ENCODE assay signal across 7 cellular contexts in the genomic region with DNA sequence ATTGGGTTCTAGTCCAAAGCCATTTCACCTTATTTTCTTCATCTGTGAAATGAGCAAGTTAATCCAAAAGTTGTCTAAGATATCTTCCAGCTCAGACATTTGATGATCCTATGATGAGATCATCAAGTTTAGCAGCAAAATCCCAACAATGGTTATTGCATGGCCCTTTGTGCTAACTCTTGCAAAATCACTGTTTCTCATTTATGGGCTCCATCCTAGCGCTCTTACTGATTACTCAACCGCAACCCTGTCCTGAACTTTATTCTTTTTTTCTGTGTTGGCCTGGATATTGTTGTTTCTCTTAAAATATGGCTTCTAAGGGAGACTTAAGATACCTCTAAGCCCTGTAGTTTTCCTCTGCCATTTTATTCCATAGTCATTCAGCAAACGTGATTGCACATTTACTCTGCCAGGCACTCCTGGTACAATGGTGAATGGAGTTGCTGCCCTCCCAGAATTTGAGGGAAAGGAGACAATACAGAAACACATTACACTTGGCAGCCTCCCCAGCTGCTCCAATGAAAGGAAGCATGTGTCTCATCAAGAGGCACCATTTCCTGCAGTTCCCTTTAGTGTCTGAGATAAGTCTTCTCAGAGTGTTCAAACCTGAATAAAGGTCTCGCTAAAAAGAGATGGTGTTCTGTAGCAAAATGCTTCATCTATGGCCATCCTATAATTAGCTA. TPM values are rescaled to one million over a fixed set of nuclear protein-coding genes. Genes with fewer than 3 reads are reported as not detected.
A peak's percentile ranks its signal among the peaks of the same experiment; 100 is the strongest.
DNase-seq lines count a peak whose midpoint lies in the region; ATAC-seq and TF ChIP-seq lines count a peak whose summit lies in the region.

No MANE protein-coding gene starts in this region.

- peak; percentile 56 for DNase-seq in Jurkat, Clone E6-1 (ENCODE audit: low read depth, low spot score)
- DNase-seq in astrocyte of the spinal cord (ENCODE audit: low read depth, low spot score), result peak; percentile 89
- peak in 1 of 3 donors; percentile 75 for DNase-seq in right cardiac atrium
- peak in 45 of 49 donors; percentile 4 to 85 (median 58) for DNase-seq in substantia nigra (lab: John Stamatoyannopoulos, UW)
- no peak for DNase-seq in NCI-H82 (lab: John Stamatoyannopoulos, UW)
- DNase-seq in erythroblast (lab: John Stamatoyannopoulos, UW), result no peak

- 38% methylated on average over 4 of the region's 4 CpGs for WGBS in right cardiac atrium

- H3K4me3 ChIP-seq in Jurkat, Clone E6-1 (ENCODE audit: low read length), result peak overlapping the region; percentile 5
- H3K4me3 ChIP-seq in astrocyte of the spinal cord (ENCODE audit: low read depth, low read length) (no peak overlapping the region), right cardiac atrium (ENCODE audit: low read length) (no peak overlapping the region)

- H3K9me3 ChIP-seq in right cardiac atrium (ENCODE audit: control insufficient read depth, low read length), result no peaks in the 10 kb centered on the region

- TF ChIP-seq POLR2A in erythroblast (IDR thresholded peaks at IDR 0.05; ENCODE audit: low read length), result no peak

- TF ChIP-seq CTCF in astrocyte of the spinal cord (IDR thresholded peaks at IDR 0.05; ENCODE audit: low read depth, low read length), result no peak

- ATAC-seq in right cardiac atrium (peak; percentile 57), HG02884 (IDR thresholded peaks at IDR 0.05; ENCODE audit: unreplicated experiment) (no peak)

- intact Hi-C loops in right cardiac atrium (cut with DNase I), result no loop called here

- in situ Hi-C loops in astrocyte of the spinal cord (cut with HindIII; ENCODE audit: low sequenced_read_pairs), result no loop called here

- no peaks in the 10 kb centered on the region for H3K27me3 ChIP-seq in right cardiac atrium (ENCODE audit: control insufficient read depth, insufficient read depth)

- peaks cover 9% of the 10 kb centered on the region for H3K4me1 ChIP-seq in right cardiac atrium (ENCODE audit: control insufficient read depth, insufficient read depth, low read length)

- H3K27ac ChIP-seq in right cardiac atrium (ENCODE audit: low read length) (peak overlapping the region; percentile 70), substantia nigra (ENCODE audit: low read depth, low read length, poor library complexity, severe bottlenecking) (peak overlapping the region; percentile 90)

RNA-seq across cellular contexts. Expression of gene GXYLT2, which starts 4.4 kb away (rescaled TPM):
- 26.9 TPM for polyA plus RNA-seq in Jurkat, Clone E6-1 (2012; ENCODE audit: insufficient read depth, insufficient read length)
- 10 to 100 TPM; 34.8 to 50.7 (median 38.4) TPM for total RNA-seq in right cardiac atrium
- polyA plus RNA-seq in right cardiac atrium, result 12.5 TPM

RNA-seq across cellular contexts. Expression of gene SHQ1, which starts 44.0 kb away (rescaled TPM):
- 63.4 TPM for polyA plus RNA-seq in Jurkat, Clone E6-1 (2012; ENCODE audit: insufficient read depth, insufficient read length)
- total RNA-seq in right cardiac atrium, result 10 to 100 TPM; 21.0 to 27.1 (median 22.8) TPM
- polyA plus RNA-seq in right cardiac atrium, result 10.7 TPM

Comparison
In these comparisons a context has a peak if more than half of its experiments do, and no peak if none do; other contexts are left out.
1. DNase-seq: peak in Jurkat, Clone E6-1 (single experiment), astrocyte of the spinal cord (single experiment) and substantia nigra (45 of 49); none in NCI-H82 (single experiment) and erythroblast (0 of 2).